8 cellular contexts compared by ENCODE assay signal in genomic region chr4:128285085-128286023, GRCh38. TPM values are rescaled to one million over a fixed set of nuclear protein-coding genes. Genes with fewer than 3 reads are reported as not detected.
A peak's percentile ranks its signal among the peaks of the same experiment; 100 is the strongest.
DNase-seq lines count a peak whose midpoint lies in the region; ATAC-seq, FAIRE-seq and TF ChIP-seq lines count a peak whose summit lies in the region.

No MANE protein-coding gene starts in this region.

- H3K9me3 ChIP-seq in HUES64 (ENCODE audit: insufficient read depth, low read depth, low read length) (no peaks in the 10 kb centered on the region), muscle layer of duodenum (ENCODE audit: control insufficient read depth in 1 of 2, low read length in 2 of 2) (no peaks in the 10 kb centered on the region), left lung (no peaks in the 10 kb centered on the region)

- ATAC-seq in left lung = no peak

- no peaks in the 10 kb centered on the region for H3K27me3 Mint-ChIP-seq in MCF 10A (ENCODE audit: insufficient read depth, unreplicated experiment)

- WGBS in HUES64 = 88% methylated on average over 18 of the region's 18 CpGs

- peak overlapping the region; percentile 77 for H3K4me3 Mint-ChIP-seq in MCF 10A (ENCODE audit: unreplicated experiment)

- FAIRE-seq in GM12891 (lab: Jason Lieb, UNC) = no peak

- no peaks in the 10 kb centered on the region for H3K27me3 ChIP-seq in BJ (ENCODE audit: control insufficient read depth, insufficient read depth, low read length)
- no peaks in the 10 kb centered on the region for H3K27me3 ChIP-seq in HUES64 (ENCODE audit: insufficient read depth, low read length)
- no peaks in the 10 kb centered on the region for H3K27me3 ChIP-seq in muscle layer of duodenum (ENCODE audit: low read depth, low read length)
- H3K27me3 ChIP-seq in left lung = no peaks in the 10 kb centered on the region

- no peak for TF ChIP-seq POLR2A in GM12891 (IDR thresholded peaks at IDR 0.05; ENCODE audit: low read depth, low read length)

- CTCF ChIA-PET in BJ (lab: Yijun Ruan, JAX) (interaction anchor here (0.6 to 1.5 kb wide), 4 partner anchors 9 to 597 kb away, joined by 3 to 6 read pairs (median 4); no protein-coding TSS in a partner anchor), MCF 10A (lab: Yijun Ruan, JAX) (interaction anchor here (0.5 to 2.2 kb wide), 16 partner anchors 9 to 571 kb away, joined by 3 to 7 read pairs (median 3); no protein-coding TSS in a partner anchor)

- DNase-seq in BJ (ENCODE audit: low read depth) (no peak), MCF 10A (ENCODE audit: unreplicated experiment) (no peak), NCI-H524 (lab: John Stamatoyannopoulos, UW) (no peak), left lung (no peak), D341Med (ENCODE audit: low spot score) (no peak), GM12891 (ENCODE audit: insufficient read length, low spot score) (no peak)

- H3K36me3 ChIP-seq in BJ (ENCODE audit: control insufficient read depth, insufficient read depth, low read length) (no peaks in the 10 kb centered on the region), HUES64 (ENCODE audit: insufficient read depth, low read length) (peaks cover 11% of the 10 kb centered on the region), muscle layer of duodenum (ENCODE audit: control insufficient read depth in 1 of 2, insufficient read depth in 2 of 2, low read length in 2 of 2) (no peaks in the 10 kb centered on the region), left lung (no peaks in the 10 kb centered on the region)

- H3K9ac ChIP-seq in HUES64 (ENCODE audit: low read depth, low read length) = peak overlapping the region; percentile 75; the same call in 1 of the 2 replicates

- POLR2A ChIA-PET in BJ (lab: Charles Lee) = interaction anchor here (0.6 to 1.0 kb wide), 6 partner anchors 38 to 536 kb away, joined by 3 to 4 read pairs (median 4); no protein-coding TSS in a partner anchor
- POLR2A ChIA-PET in MCF 10A (lab: Yijun Ruan, JAX) = interaction anchor here (0.5 to 6.0 kb wide), 23 partner anchors 8 to 1057 kb away, joined by 3 to 115 read pairs (median 7); partner anchors contain the start of genes ABHD18, JADE1 and SCLT1

- H3K27ac ChIP-seq in HUES64 (ENCODE audit: low read depth, low read length) = no peak overlapping the region
- peak overlapping the region; percentile 88 for H3K27ac ChIP-seq in muscle layer of duodenum (ENCODE audit: low read length)
- no peak overlapping the region for H3K27ac ChIP-seq in left lung

- BruUV-seq in MCF 10A (replicated peaks; lab: Mats Ljungman, UMichigan) = no TSS peak

- TF ChIP-seq CTCF in BJ (IDR thresholded peaks at IDR 0.05; ENCODE audit: insufficient read depth, low read depth, low read length) (no peak), MCF 10A (IDR thresholded peaks at IDR 0.05; ENCODE audit: unreplicated experiment) (no peak), left lung (IDR thresholded peaks at IDR 0.05) (no peak)

- H3K4me3 ChIP-seq in BJ (ENCODE audit: low read depth, low read length) (peak overlapping the region; percentile 93), HUES64 (ENCODE audit: low read length) (peak overlapping the region; percentile 88), muscle layer of duodenum (ENCODE audit: low read depth in 1 of 2, low read length in 2 of 2) (peak overlapping the region; percentile 79 to 86), left lung (peak overlapping the region in 1 of 2 donors; percentile 90)

- peaks cover 1% of the 10 kb centered on the region for H3K9me3 Mint-ChIP-seq in MCF 10A (ENCODE audit: unreplicated experiment)

- H3K4me1 Mint-ChIP-seq in MCF 10A (ENCODE audit: insufficient read depth, unreplicated experiment) = peaks cover 27% of the 10 kb centered on the region

- H3K36me3 Mint-ChIP-seq in MCF 10A (ENCODE audit: insufficient read depth, unreplicated experiment) = peaks cover 14% of the 10 kb centered on the region

- peak overlapping the region; percentile 67 for H3K27ac Mint-ChIP-seq in MCF 10A (ENCODE audit: low read depth, unreplicated experiment)

- intact Hi-C loops in MCF 10A (cut with micrococcal nuclease) = loop anchor here (2.0 to 10.0 kb wide), 6 partner anchors 45 to 267 kb away; partner anchors contain the start of gene LARP1B
- intact Hi-C loops in left lung (cut with DNase I) = no loop called here

- H3K4me1 ChIP-seq in HUES64 (ENCODE audit: insufficient read depth, low read length) (peaks cover 20% of the 10 kb centered on the region), muscle layer of duodenum (ENCODE audit: control insufficient read depth in 1 of 2, insufficient read depth in 2 of 2, low read length in 2 of 2) (peaks cover 6 to 15% of the 10 kb centered on the region in 2 donors), left lung (peaks cover 15 to 35% of the 10 kb centered on the region in 2 donors)

TF ChIP-seq in GM12891, 5 proteins besides CTCF, POLR2A, EP300 and RAD21:
- no peak for TF ChIP-seq SPI1 (IDR thresholded peaks at IDR 0.05; ENCODE audit: low read depth, low read length)
- no peak for TF ChIP-seq PAX5 (IDR thresholded peaks at IDR 0.05; ENCODE audit: insufficient read depth, low read length, severe bottlenecking)
- no peak for TF ChIP-seq POU2F2 (IDR thresholded peaks at IDR 0.05; ENCODE audit: low read depth, low read length)
- no peak for TF ChIP-seq TAF1 (IDR thresholded peaks at IDR 0.05; ENCODE audit: low read depth, low read length)
- TF ChIP-seq POLR2AphosphoS5 (IDR thresholded peaks at IDR 0.05; ENCODE audit: low read depth, low read length) = no peak

RNA-seq across cellular contexts. Expression of gene PGRMC2, which starts 2.3 kb away (rescaled TPM):
- 15.9 and 24.8 TPM in 2 replicates for polyA plus RNA-seq in BJ (2011; rRNA removed)
- polyA minus RNA-seq in BJ (2011; rRNA and poly(A)+ RNA removed) = 4.3 and 8.8 TPM in 2 replicates
- polyA plus RNA-seq in HUES64 (2013, experiment 1 of 2) = 54.5 TPM
- polyA plus RNA-seq in HUES64 (2013, experiment 2 of 2) = 65.4 TPM
- 54.3 and 68.5 TPM in 2 replicates for total RNA-seq in MCF 10A (2022)
- 10 to 100 TPM; 59.7 to 77.3 TPM for total RNA-seq in left lung
- polyA plus RNA-seq in GM12891 (2012; ENCODE audit: low read depth, missing spikeins) = 15.3 TPM
